ENCODE assay signal across 19 cellular contexts in the genomic region with DNA sequence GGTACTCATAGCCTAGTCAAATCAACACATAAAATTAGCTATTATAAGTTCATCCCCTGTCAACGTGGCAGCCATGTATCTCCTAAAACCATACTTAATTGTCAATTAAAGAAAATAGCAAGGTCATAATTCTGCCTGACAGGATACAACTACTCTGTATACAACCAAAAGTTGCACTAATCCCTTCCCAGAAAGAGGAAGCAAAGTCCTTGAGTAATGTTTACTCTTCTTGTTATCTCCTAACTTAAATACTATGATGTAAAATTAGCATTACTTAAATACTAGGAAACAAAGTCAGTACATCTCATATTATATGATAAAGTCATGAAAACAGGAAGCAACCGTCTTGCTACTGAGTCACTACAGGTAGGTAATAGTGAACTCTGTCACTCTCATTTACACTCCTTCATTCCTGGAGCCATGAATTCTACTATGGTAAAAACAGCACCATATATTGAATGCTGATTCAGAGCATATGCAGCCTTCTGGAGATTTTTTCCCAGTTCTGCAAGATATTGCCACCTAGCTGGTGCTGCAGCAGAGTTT. TPM values are rescaled to one million over a fixed set of nuclear protein-coding genes. Genes with fewer than 3 reads are reported as not detected.
"Had no signal": no experiment of that assay in that cellular context is flagged by ENCODE, and none has a peak within 500 bp of the region (broad histone marks: within the 10 kb centered on the region; RNA-seq: fewer than 3 reads in every experiment).

No MANE protein-coding gene starts in this region.

RNA-seq across cellular contexts. Expression of gene SFTPA1, which starts 26.0 kb away (rescaled TPM):
- total RNA-seq: activated CD4-positive, alpha-beta memory T cell treated with anti-CD3 and anti-CD28 coated beads for 36 hours; activated CD4-positive, alpha-beta T cell treated with anti-CD3 and anti-CD28 coated beads for 36 hours; activated CD4-positive, alpha-beta T cell treated with anti-CD3 and anti-CD28 coated beads, Interleukin-2, amount 10 ng/mL, durations not matched to agents 24 days and 14 days; activated CD8-positive, alpha-beta memory T cell treated with anti-CD3 and anti-CD28 coated beads for 36 hours; activated CD8-positive, alpha-beta memory T cell treated with anti-CD3 and anti-CD28 coated beads, Interleukin-2, amount 10 ng/mL, durations not matched to agents 7 days and 5 days; activated CD8-positive, alpha-beta T cell treated with anti-CD3 and anti-CD28 coated beads, Interleukin-2, amount 10 ng/mL, durations not matched to agents 7 days and 5 days; activated naive CD4-positive, alpha-beta T cell treated with anti-CD3 and anti-CD28 coated beads for 36 hours; activated naive CD8-positive, alpha-beta T cell treated with anti-CD3 and anti-CD28 coated beads for 36 hours; activated T-helper 1 cell treated with anti-CD3 and anti-CD28 coated beads, Interleukin-12 subunit alpha, Interleukin-12 subunit beta, Interleukin-2, Interleukin-4 antibody, amounts not matched to agents 30 ng/mL and 10 ng/mL and 1 ng/mL, durations not matched to agents 14 hours and 24 hours and 36 hours; activated T-helper 2 cell treated with anti-CD3 and anti-CD28 coated beads, Interferon-gamma antibody, Interleukin-2, Interleukin-4, amounts not matched to agents 10 μg/mL and 5 μg/mL and 100 μg/mL, durations not matched to agents 14 hours and 24 hours and 36 hours; cardiac muscle cell; dermis microvascular lymphatic vessel endothelial cell; endothelial cell of umbilical vein; esophagus squamous epithelium; fibroblast of lung; fibroblast of villous mesenchyme; gastroesophageal sphincter; glomerular endothelial cell; T-helper 17 cell had no signal
- polyA plus RNA-seq: cardiac muscle cell, endothelial cell of umbilical vein, fibroblast of lung had no signal
